Comparison of ENCODE assay signal across 25 cellular contexts in the genomic region with DNA sequence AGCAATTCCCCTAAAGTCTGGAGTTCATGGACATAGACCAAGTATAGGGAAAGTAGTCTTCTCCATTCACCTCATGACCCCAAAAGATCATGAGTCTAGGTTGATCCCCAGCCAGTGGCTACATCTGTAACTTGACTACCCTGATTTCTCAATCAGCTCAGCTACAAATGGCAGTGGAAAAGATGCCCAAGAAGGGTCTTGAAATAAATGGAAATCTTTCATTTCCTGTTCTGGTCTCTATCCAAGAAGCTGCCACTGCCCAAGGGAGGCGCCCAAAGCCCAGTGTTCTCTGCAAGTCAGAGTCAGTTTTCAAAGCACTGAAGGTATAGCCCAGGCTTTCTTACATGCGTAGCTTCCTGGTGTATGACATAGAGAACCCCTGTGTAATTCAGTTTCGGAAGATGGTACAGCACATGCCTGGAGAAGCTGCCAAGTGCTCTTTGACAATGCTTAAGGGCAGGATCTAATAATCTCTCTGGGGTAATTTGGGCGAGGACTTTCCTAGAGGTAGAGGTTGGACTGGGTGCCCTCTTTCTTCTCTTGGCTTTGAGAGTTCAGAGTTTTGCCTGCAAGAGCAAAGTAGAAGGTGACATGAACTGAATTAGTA.
DNase-seq lines count a peak whose midpoint lies in the region; ATAC-seq and TF ChIP-seq lines count a peak whose summit lies in the region.
"Had no signal": no experiment of that assay in that cellular context is flagged by ENCODE, and none has a peak within 500 bp of the region (broad histone marks: within the 10 kb centered on the region; RNA-seq: fewer than 3 reads in every experiment).

No MANE protein-coding gene starts in this region.

- H3K36me3 Mint-ChIP-seq in chondrocyte (ENCODE audit: low read depth): no peaks in the 10 kb centered on the region
- no peaks in the 10 kb centered on the region for H3K36me3 Mint-ChIP-seq in mesothelial cell of epicardium
- H3K36me3 Mint-ChIP-seq: memory B cell had no signal

- peak; percentile 14 for DNase-seq in NB4 (ENCODE audit: low read depth)
- DNase-seq in chondrocyte (ENCODE audit: low spot score): no peak
- DNase-seq in fibroblast of villous mesenchyme (ENCODE audit: low read depth): peak; percentile 28
- DNase-seq in sciatic nerve (ENCODE audit: low spot score): no peak
- no peak for DNase-seq in stimulated activated CD4-positive, alpha-beta T cell treated with anti-CD3 and anti-CD28 coated beads, Interleukin-4, amount 100 ng/mL, for 4 hours
- DNase-seq in mesothelial cell of epicardium (ENCODE audit: low spot score in 2 of 2, unreplicated experiment in 2 of 2): no peak
- DNase-seq in activated CD4-positive, alpha-beta T cell treated with anti-CD3 and anti-CD28 coated beads, Interleukin-2, amount 50 U/mL, for 4 hours: no peak
- DNase-seq: activated CD4-positive, alpha-beta T cell treated with anti-CD3 and anti-CD28 coated beads for 48 hours; activated naive CD8-positive, alpha-beta T cell treated with anti-CD3 and anti-CD28 coated beads, Interleukin-2, amount 50 U/mL, for 24 hours; activated T-cell treated with anti-CD3 and anti-CD28 coated beads, Interleukin-2, amount 50 U/mL, for 1 hour; cerebellar nuclear complex; COR-L47; DMS53; GOT3; hippocampal formation; NCI-H1417; NCI-H2081; NCI-H82; stimulated activated naive CD8-positive, alpha-beta T cell treated with anti-CD3 and anti-CD28 coated beads, Interleukin-15, amount 100 ng/mL, for 72 hours; thyroid gland had no signal

- TF ChIP-seq CTCF in NB4 (IDR thresholded peaks at IDR 0.05; ENCODE audit: low read depth, low read length) (no peak), chondrocyte (IDR thresholded peaks at IDR 0.05) (peak; percentile 31), fibroblast of villous mesenchyme (IDR thresholded peaks at IDR 0.05; ENCODE audit: insufficient read depth, low read depth, low read length) (no peak), mesothelial cell of epicardium (IDR thresholded peaks at IDR 0.05; ENCODE audit: unreplicated experiment) (no peak)

- no peak overlapping the region for H3K4me3 ChIP-seq in NB4 (ENCODE audit: low read depth, low read length)
- no peak overlapping the region for H3K4me3 ChIP-seq in fibroblast of villous mesenchyme (ENCODE audit: low read depth, low read length)
- H3K4me3 ChIP-seq: BLaER1 treated with 17β-estradiol and CSF1 and Interleukin-3, amounts not matched to agents 10 nM and 100 nM; prostate gland; thyroid gland had no signal

- H3K27me3 Mint-ChIP-seq in chondrocyte (ENCODE audit: low read depth) (no peaks in the 10 kb centered on the region), mesothelial cell of epicardium (ENCODE audit: low read depth) (no peaks in the 10 kb centered on the region)

- TF ChIP-seq POLR2A in NB4 (IDR thresholded peaks at IDR 0.05; ENCODE audit: extremely low read depth, insufficient read length): no peak

- ATAC-seq in sciatic nerve: peak; percentile 58
- ATAC-seq: activated naive CD8-positive, alpha-beta T cell treated with anti-CD3 and anti-CD28 coated beads, Interleukin-2, amount 50 U/mL, for 24 hours; left lobe of liver; stimulated activated naive CD8-positive, alpha-beta T cell treated with anti-CD3 and anti-CD28 coated beads, Interleukin-15, amount 100 ng/mL, for 72 hours had no signal

- H3K27ac Mint-ChIP-seq in chondrocyte (ENCODE audit: unreplicated experiment) (no peak overlapping the region), mesothelial cell of epicardium (no peak overlapping the region)
- H3K27ac Mint-ChIP-seq: activated naive CD8-positive, alpha-beta T cell treated with anti-CD3 and anti-CD28 coated beads, Interleukin-2, amount 50 U/mL, for 24 hours; memory B cell; stimulated activated naive CD8-positive, alpha-beta T cell treated with anti-CD3 and anti-CD28 coated beads, Interleukin-15, amount 100 ng/mL, for 72 hours; T-helper 2 cell treated with Interferon-gamma antibody and Interleukin-4, amounts not matched to agents 5 μg/mL and 100 μg/mL, for 36 hours had no signal

- H3K4me1 Mint-ChIP-seq in chondrocyte (ENCODE audit: low read depth): no peaks in the 10 kb centered on the region
- H3K4me1 Mint-ChIP-seq in mesothelial cell of epicardium: peaks cover 3% of the 10 kb centered on the region
- H3K4me1 Mint-ChIP-seq: activated naive CD8-positive, alpha-beta T cell treated with anti-CD3 and anti-CD28 coated beads, Interleukin-2, amount 50 U/mL, for 24 hours; memory B cell; stimulated activated naive CD8-positive, alpha-beta T cell treated with anti-CD3 and anti-CD28 coated beads, Interleukin-15, amount 100 ng/mL, for 72 hours had no signal

- H3K9me3 Mint-ChIP-seq in chondrocyte (ENCODE audit: low read depth) (no peaks in the 10 kb centered on the region), mesothelial cell of epicardium (no peaks in the 10 kb centered on the region)
- H3K9me3 Mint-ChIP-seq: activated naive CD8-positive, alpha-beta T cell treated with anti-CD3 and anti-CD28 coated beads, Interleukin-2, amount 50 U/mL, for 24 hours; memory B cell; stimulated activated naive CD8-positive, alpha-beta T cell treated with anti-CD3 and anti-CD28 coated beads, Interleukin-15, amount 100 ng/mL, for 72 hours; T-helper 2 cell treated with Interferon-gamma antibody and Interleukin-4, amounts not matched to agents 5 μg/mL and 100 μg/mL, for 36 hours had no signal

- no peak overlapping the region for H3K4me3 Mint-ChIP-seq in chondrocyte (ENCODE audit: unreplicated experiment)
- H3K4me3 Mint-ChIP-seq in mesothelial cell of epicardium: no peak overlapping the region
- H3K4me3 Mint-ChIP-seq: activated naive CD8-positive, alpha-beta T cell treated with anti-CD3 and anti-CD28 coated beads, Interleukin-2, amount 50 U/mL, for 24 hours; memory B cell; stimulated activated naive CD8-positive, alpha-beta T cell treated with anti-CD3 and anti-CD28 coated beads, Interleukin-15, amount 100 ng/mL, for 72 hours; T-helper 2 cell treated with Interferon-gamma antibody and Interleukin-4, amounts not matched to agents 5 μg/mL and 100 μg/mL, for 36 hours had no signal

- intact Hi-C loops in sciatic nerve (cut with DNase I): no loop called here

Comparison
In these comparisons a context has a peak if more than half of its experiments do, and no peak if none do; other contexts are left out.
1. DNase-seq: peak in NB4 (single experiment) and fibroblast of villous mesenchyme (single experiment); none in chondrocyte (single experiment), sciatic nerve (single experiment), stimulated activated CD4-positive, alpha-beta T cell treated with anti-CD3 and anti-CD28 coated beads, Interleukin-4, amount 100 ng/mL, for 4 hours (0 of 2), mesothelial cell of epicardium (0 of 2) and activated CD4-positive, alpha-beta T cell treated with anti-CD3 and anti-CD28 coated beads, Interleukin-2, amount 50 U/mL, for 4 hours (0 of 2).